In the genomic region with DNA sequence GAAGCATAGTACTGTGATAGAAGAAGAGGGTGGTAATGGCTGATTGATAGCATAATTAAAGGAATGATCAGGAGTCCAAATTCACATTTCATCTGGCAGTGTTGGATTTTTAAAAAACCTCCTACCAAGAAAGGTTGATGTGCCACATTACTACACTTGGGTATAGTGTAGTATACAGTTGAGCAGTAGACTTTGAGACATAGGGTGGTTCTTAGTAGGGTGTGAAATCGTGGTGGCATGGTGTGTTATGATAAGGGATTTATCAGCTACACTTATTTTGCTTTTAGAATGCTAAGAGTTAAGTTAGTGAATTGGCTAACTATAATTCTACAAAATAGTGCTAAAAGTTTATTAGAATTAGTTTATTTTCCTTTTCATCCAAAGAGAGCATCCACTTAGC, we compare ENCODE assay signal across 29 cellular contexts.
"Had no signal": no experiment of that assay in that cellular context is flagged by ENCODE, and none has a peak within 500 bp of the region (broad histone marks: within the 10 kb centered on the region; RNA-seq: fewer than 3 reads in every experiment).

No MANE protein-coding gene starts in this region.

- H3K9me3 ChIP-seq: adrenal gland, body of pancreas, breast epithelium had no signal

- H3K27me3 ChIP-seq: adrenal gland, body of pancreas, breast epithelium had no signal

- H3K4me3 Mint-ChIP-seq: activated CD4-positive, alpha-beta T cell treated with anti-CD3 and anti-CD28 coated beads, Interleukin-2, amount 10 ng/mL, durations not matched to agents 24 days and 14 days; activated CD8-positive, alpha-beta T cell treated with anti-CD3 and anti-CD28 coated beads, Interleukin-2, amount 10 ng/mL, durations not matched to agents 7 days and 5 days; activated naive CD4-positive, alpha-beta T cell treated with anti-CD3 and anti-CD28 coated beads for 36 hours; activated T-cell treated with anti-CD3 and anti-CD28 coated beads, Interleukin-2, amount 50 U/mL, for 24 hours had no signal

- H3K36me3 Mint-ChIP-seq: activated naive CD4-positive, alpha-beta T cell treated with anti-CD3 and anti-CD28 coated beads, Interleukin-2, amount 50 U/mL, for 72 hours had no signal

- H3K4me3 ChIP-seq: adrenal gland, body of pancreas, breast epithelium had no signal

- H3K9me3 Mint-ChIP-seq: activated CD4-positive, alpha-beta T cell treated with anti-CD3 and anti-CD28 coated beads, Interleukin-2, amount 10 ng/mL, durations not matched to agents 24 days and 14 days; activated naive CD4-positive, alpha-beta T cell treated with anti-CD3 and anti-CD28 coated beads for 36 hours; activated naive CD4-positive, alpha-beta T cell treated with anti-CD3 and anti-CD28 coated beads, Interleukin-2, amount 50 U/mL, for 72 hours; activated T-cell treated with anti-CD3 and anti-CD28 coated beads, Interleukin-2, amount 50 U/mL, for 24 hours had no signal

- H3K36me3 ChIP-seq: adrenal gland, breast epithelium, WERI-Rb-1 had no signal

- ATAC-seq: activated CD8-positive, alpha-beta T cell treated with anti-CD3 and anti-CD28 coated beads, Interleukin-2, amount 10 ng/mL, durations not matched to agents 7 days and 5 days; body of pancreas had no signal

- H3K4me1 ChIP-seq: breast epithelium had no signal

- DNase-seq: activated CD4-positive, alpha-beta T cell treated with anti-CD3 and anti-CD28 coated beads for 1 hour; activated CD4-positive, alpha-beta T cell treated with anti-CD3 and anti-CD28 coated beads, Interleukin-2, amount 10 ng/mL, durations not matched to agents 24 days and 14 days; activated CD4-positive, alpha-beta T cell treated with anti-CD3 and anti-CD28 coated beads, Interleukin-2, amount 50 U/mL, for 48 hours; activated CD4-positive, CD25-positive, alpha-beta regulatory T cell; activated CD8-positive, alpha-beta T cell treated with anti-CD3 and anti-CD28 coated beads, Interleukin-2, amount 10 ng/mL, durations not matched to agents 7 days and 5 days; activated gamma-delta T cell treated with Interleukin-2 at 50 U/mL for 16 hours; activated naive CD4-positive, alpha-beta T cell treated with anti-CD3 and anti-CD28 coated beads for 36 hours; activated T-cell treated with anti-CD3 and anti-CD28 coated beads, Interleukin-2, amount 50 U/mL, for 24 hours; adrenal gland; body of pancreas; KG1; MM.1S; MV-4-11; NCI-H1092; NCI-H146; NCI-H187; NCI-H2029 treated with DMSO at 0.1 percent for 48 hours; NCI-H2107; NCI-H2171; NCI-H510A; NCI-H526; NCI-H748 treated with DMSO at 0.1 percent for 48 hours; Right ventricle myocardium superior; SW 1271; T-helper 1 cell; T1000; WERI-Rb-1 had no signal

- H3K27ac Mint-ChIP-seq: activated CD8-positive, alpha-beta T cell treated with anti-CD3 and anti-CD28 coated beads, Interleukin-2, amount 10 ng/mL, durations not matched to agents 7 days and 5 days; activated naive CD4-positive, alpha-beta T cell treated with anti-CD3 and anti-CD28 coated beads for 36 hours; activated T-cell treated with anti-CD3 and anti-CD28 coated beads, Interleukin-2, amount 50 U/mL, for 24 hours had no signal

- H3K27me3 Mint-ChIP-seq: activated T-cell treated with anti-CD3 and anti-CD28 coated beads, Interleukin-2, amount 50 U/mL, for 24 hours had no signal

- H3K27ac ChIP-seq: adrenal gland, body of pancreas, breast epithelium, WERI-Rb-1 had no signal
